14 cellular contexts compared by ENCODE assay signal in genomic region chr4:169059294-169060201, GRCh38. TPM values are rescaled to one million over a fixed set of nuclear protein-coding genes. Genes with fewer than 3 reads are reported as not detected.
DNase-seq lines count a peak whose midpoint lies in the region; ATAC-seq and TF ChIP-seq lines count a peak whose summit lies in the region.
"Had no signal": no experiment of that assay in that cellular context is flagged by ENCODE, and none has a peak within 500 bp of the region (broad histone marks: within the 10 kb centered on the region; RNA-seq: fewer than 3 reads in every experiment).

No MANE protein-coding gene starts in this region.

- H3K4me2 ChIP-seq in mesenchymal stem cell (ENCODE audit: low read length, poor library complexity, severe bottlenecking) = no peak overlapping the region

- H3K27me3 ChIP-seq in mesenchymal stem cell (ENCODE audit: control insufficient read depth in 1 of 2, insufficient read depth in 1 of 2, low read length in 2 of 2) (no peaks in the 10 kb centered on the region), thyroid gland (no peaks in the 10 kb centered on the region)
- H3K27me3 ChIP-seq: right lobe of liver had no signal

- H2AFZ ChIP-seq in mesenchymal stem cell (ENCODE audit: low read depth, low read length) = no peak overlapping the region

- H2BK5ac ChIP-seq in mesenchymal stem cell (ENCODE audit: low read depth, low read length, poor library complexity, severe bottlenecking) = no peak overlapping the region

- TF ChIP-seq CTCF in thyroid gland (IDR thresholded peaks at IDR 0.05) = no peak

- peak overlapping the region in 1 of 2 experiments; percentile 59 for H2BK12ac ChIP-seq in mesenchymal stem cell (ENCODE audit: low read length in 2 of 2)

- TF ChIP-seq POLR2A in thyroid gland (IDR thresholded peaks at IDR 0.05) = no peak

- intact Hi-C loops in thyroid gland (cut with DNase I) = no loop called here

- 81% methylated on average over 22 of the region's 22 CpGs for WGBS in mesenchymal stem cell
- WGBS in thyroid gland, 2 donors = 63 to 79% methylated on average over 21 to 22 of the region's 22 CpGs

- H3K14ac ChIP-seq in mesenchymal stem cell (ENCODE audit: low read length in 2 of 2) = no peak overlapping the region

- H3K9me3 ChIP-seq in mesenchymal stem cell (ENCODE audit: control insufficient read depth, low read length) (no peaks in the 10 kb centered on the region), thyroid gland (no peaks in the 10 kb centered on the region)
- H3K9me3 ChIP-seq: right lobe of liver had no signal

- peak overlapping the region; percentile 78 for H3K9ac ChIP-seq in mesenchymal stem cell (ENCODE audit: low read length)

- DNase-seq in OCI-M1 (lab: John Stamatoyannopoulos, UW) (peak; percentile 61), fibroblast of gingiva (ENCODE audit: low read depth) (peak; percentile 57), mesenchymal stem cell (peak; percentile 29), thyroid gland (no peak), T-helper 2 cell (no peak), NAMALWA (ENCODE audit: low spot score) (no peak)
- DNase-seq in stimulated activated CD8-positive, alpha-beta memory T cell treated with anti-CD3 and anti-CD28 coated beads, Interleukin-4, amount 100 ng/mL, for 48 hours = no peak
- DNase-seq: activated CD8-positive, alpha-beta memory T cell treated with anti-CD3 and anti-CD28 coated beads for 24 hours; midbrain; NCI-H1105 treated with DMSO at 0.1 percent for 48 hours; NCI-H774; right lobe of liver had no signal

- H3K36me3 ChIP-seq in mesenchymal stem cell (ENCODE audit: control insufficient read depth in 1 of 2, insufficient read depth in 2 of 2, low read depth in 1 of 2, low read length in 2 of 2) (no peaks in the 10 kb centered on the region), thyroid gland (no peaks in the 10 kb centered on the region)
- H3K36me3 ChIP-seq: right lobe of liver had no signal

- no peak overlapping the region for H2BK120ac ChIP-seq in mesenchymal stem cell (ENCODE audit: low read depth, low read length)

- H3K27ac ChIP-seq in mesenchymal stem cell (ENCODE audit: low read length, poor library complexity, severe bottlenecking) = no peak overlapping the region
- peak overlapping the region; percentile 36 to 52 (median 49) for H3K27ac ChIP-seq in thyroid gland

- no peaks in the 10 kb centered on the region for H3K79me1 ChIP-seq in mesenchymal stem cell (replicated peaks; ENCODE audit: low read length, poor library complexity, severe bottlenecking)

- peak overlapping the region in 1 of 2 experiments; percentile 54 for H3K18ac ChIP-seq in mesenchymal stem cell (ENCODE audit: low read depth in 1 of 2, low read length in 2 of 2)

- no peak overlapping the region for H3K4ac ChIP-seq in mesenchymal stem cell (ENCODE audit: low read depth in 1 of 2, low read length in 2 of 2)

- H3K23ac ChIP-seq in mesenchymal stem cell (ENCODE audit: low read length in 2 of 2) = no peak overlapping the region

- H3K4me1 ChIP-seq in mesenchymal stem cell (ENCODE audit: control insufficient read depth, insufficient read depth, low read depth, low read length) (no peaks in the 10 kb centered on the region), thyroid gland (peaks cover 11 to 19% of the 10 kb centered on the region in 2 donors)

- H2AK5ac ChIP-seq in mesenchymal stem cell (ENCODE audit: low read length, severe bottlenecking) = no peak overlapping the region

- no peak overlapping the region for H4K8ac ChIP-seq in mesenchymal stem cell (ENCODE audit: low read length)

- no peak overlapping the region for H4K91ac ChIP-seq in mesenchymal stem cell (ENCODE audit: low read length)

- no peak overlapping the region for H2BK15ac ChIP-seq in mesenchymal stem cell (ENCODE audit: low read depth, poor library complexity, severe bottlenecking)

- no peak for ATAC-seq in SK-N-SH treated with all-trans-retinoic acid at 6 μM for 48 hours
- ATAC-seq: GM12878 had no signal

- H3K4me3 ChIP-seq in mesenchymal stem cell (ENCODE audit: insufficient read depth in 1 of 2, low read depth in 1 of 2, low read length in 2 of 2) (peak overlapping the region in 1 of 2 experiments; percentile 5), thyroid gland (replicated peaks in 1 of 3) (no peak overlapping the region)
- H3K4me3 ChIP-seq: GM12878, right lobe of liver had no signal

TF ChIP-seq in SK-N-SH treated with all-trans-retinoic acid at 6 μM for 48 hours, 23 proteins besides CTCF, POLR2A, EP300 and RAD21:
- TF ChIP-seq, protein P1, sequence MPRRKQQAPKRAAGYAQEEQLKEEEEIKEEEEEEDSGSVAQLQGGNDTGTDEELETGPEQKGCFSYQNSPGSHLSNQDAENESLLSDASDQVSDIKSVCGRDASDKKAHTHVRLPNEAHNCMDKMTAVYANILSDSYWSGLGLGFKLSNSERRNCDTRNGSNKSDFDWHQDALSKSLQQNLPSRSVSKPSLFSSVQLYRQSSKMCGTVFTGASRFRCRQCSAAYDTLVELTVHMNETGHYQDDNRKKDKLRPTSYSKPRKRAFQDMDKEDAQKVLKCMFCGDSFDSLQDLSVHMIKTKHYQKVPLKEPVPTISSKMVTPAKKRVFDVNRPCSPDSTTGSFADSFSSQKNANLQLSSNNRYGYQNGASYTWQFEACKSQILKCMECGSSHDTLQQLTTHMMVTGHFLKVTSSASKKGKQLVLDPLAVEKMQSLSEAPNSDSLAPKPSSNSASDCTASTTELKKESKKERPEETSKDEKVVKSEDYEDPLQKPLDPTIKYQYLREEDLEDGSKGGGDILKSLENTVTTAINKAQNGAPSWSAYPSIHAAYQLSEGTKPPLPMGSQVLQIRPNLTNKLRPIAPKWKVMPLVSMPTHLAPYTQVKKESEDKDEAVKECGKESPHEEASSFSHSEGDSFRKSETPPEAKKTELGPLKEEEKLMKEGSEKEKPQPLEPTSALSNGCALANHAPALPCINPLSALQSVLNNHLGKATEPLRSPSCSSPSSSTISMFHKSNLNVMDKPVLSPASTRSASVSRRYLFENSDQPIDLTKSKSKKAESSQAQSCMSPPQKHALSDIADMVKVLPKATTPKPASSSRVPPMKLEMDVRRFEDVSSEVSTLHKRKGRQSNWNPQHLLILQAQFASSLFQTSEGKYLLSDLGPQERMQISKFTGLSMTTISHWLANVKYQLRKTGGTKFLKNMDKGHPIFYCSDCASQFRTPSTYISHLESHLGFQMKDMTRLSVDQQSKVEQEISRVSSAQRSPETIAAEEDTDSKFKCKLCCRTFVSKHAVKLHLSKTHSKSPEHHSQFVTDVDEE (CRISPR knock-in tag; IDR thresholded peaks at IDR 0.05) = no peak
- no peak for TF ChIP-seq ARNTL (CRISPR knock-in tag; IDR thresholded peaks at IDR 0.05; ENCODE audit: borderline replicate concordance, low read depth)
- TF ChIP-seq CSDC2 (CRISPR knock-in tag; IDR thresholded peaks at IDR 0.05) = no peak
- TF ChIP-seq RARB (CRISPR knock-in tag; IDR thresholded peaks at IDR 0.05) = no peak
- TF ChIP-seq TCF4 (CRISPR knock-in tag; IDR thresholded peaks at IDR 0.05; ENCODE audit: borderline replicate concordance) = no peak
- TF ChIP-seq ZNF565 (CRISPR knock-in tag; conservative IDR thresholded peaks at IDR 0.05; ENCODE audit: low read depth) = no peak

RNA-seq across cellular contexts. Expression of gene CBR4, which starts 49.5 kb away (rescaled TPM):
- 6.7 TPM for polyA plus RNA-seq in mesenchymal stem cell (2013, experiment 1 of 2)
- polyA plus RNA-seq in mesenchymal stem cell (2013, experiment 2 of 2) = 6.3 TPM
- total RNA-seq in thyroid gland = 10 to 100 TPM; 47.7 to 54.2 (median 49.9) TPM

Comparison
In these comparisons a context has a peak if more than half of its experiments do, and no peak if none do; other contexts are left out.
1. DNase-seq: peak in OCI-M1 (single experiment), fibroblast of gingiva (single experiment) and mesenchymal stem cell (single experiment); none in thyroid gland (0 of 2), stimulated activated CD8-positive, alpha-beta memory T cell treated with anti-CD3 and anti-CD28 coated beads, Interleukin-4, amount 100 ng/mL, for 48 hours (single experiment), T-helper 2 cell (0 of 5) and NAMALWA (single experiment).